ENCODE assay signal across 16 cellular contexts in the genomic region with DNA sequence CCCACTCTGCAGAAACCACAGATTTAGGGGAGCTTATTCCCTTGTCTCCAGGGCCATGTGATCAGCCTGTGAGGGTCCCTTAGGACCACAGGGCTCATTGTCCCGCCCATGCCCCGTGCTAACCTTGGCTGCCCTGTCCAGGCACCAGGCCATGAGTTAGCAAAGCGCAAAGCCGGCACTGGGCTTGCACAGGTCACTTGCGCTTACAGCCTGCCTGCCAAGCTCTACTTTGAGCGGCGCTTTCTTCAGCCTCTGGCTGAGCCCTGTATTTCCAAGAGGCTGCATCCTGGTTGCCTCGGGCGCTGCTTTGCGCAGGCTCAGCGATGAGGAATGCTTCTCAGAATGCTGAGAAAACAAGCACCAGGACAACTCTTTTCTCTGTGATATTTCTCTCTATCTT.
DNase-seq lines count a peak whose midpoint lies in the region; ATAC-seq and TF ChIP-seq lines count a peak whose summit lies in the region.
"Had no signal": no experiment of that assay in that cellular context is flagged by ENCODE, and none has a peak within 500 bp of the region (broad histone marks: within the 10 kb centered on the region; RNA-seq: fewer than 3 reads in every experiment).

No MANE protein-coding gene starts in this region.

- peaks cover 27% of the 10 kb centered on the region for H3K9me3 Mint-ChIP-seq in neural progenitor cell

- ATAC-seq in HG03108 (IDR thresholded peaks at IDR 0.05; ENCODE audit: unreplicated experiment) = no peak

- TF ChIP-seq POLR2A in esophagus squamous epithelium (IDR thresholded peaks at IDR 0.05) = no peak

- H3K4me2 ChIP-seq in neural progenitor cell = peak overlapping the region; percentile 16

- 71 to 84% methylated on average over 6 to 11 of the region's 11 CpGs for WGBS in esophagus squamous epithelium, 2 donors

- H3K36me3 Mint-ChIP-seq in neural progenitor cell = peaks cover 12% of the 10 kb centered on the region
- H3K36me3 Mint-ChIP-seq: brain had no signal

- H3K27ac Mint-ChIP-seq in neural progenitor cell = peak overlapping the region; percentile 88
- H3K27ac Mint-ChIP-seq: activated T-cell treated with anti-CD3 and anti-CD28 coated beads, Interleukin-2, amount 50 U/mL, for 72 hours; nephron had no signal

- H3K9me3 ChIP-seq in adipocyte (ENCODE audit: control insufficient read depth, low read length) = peaks cover 6% of the 10 kb centered on the region
- no peaks in the 10 kb centered on the region for H3K9me3 ChIP-seq in neural progenitor cell (ENCODE audit: low read depth)
- H3K9me3 ChIP-seq in MG63 = no peaks in the 10 kb centered on the region
- peaks cover 0 to 6% (median 0%) of the 10 kb centered on the region in 3 donors for H3K9me3 ChIP-seq in esophagus squamous epithelium
- H3K9me3 ChIP-seq: HAP-1, uterus had no signal

- peaks cover 22% of the 10 kb centered on the region for H3K4me1 ChIP-seq in adipocyte (ENCODE audit: control insufficient read depth, insufficient read depth, low read length)
- peaks cover 6% of the 10 kb centered on the region for H3K4me1 ChIP-seq in neural progenitor cell
- peaks cover 0 to 9% (median 0%) of the 10 kb centered on the region in 3 donors for H3K4me1 ChIP-seq in esophagus squamous epithelium
- H3K4me1 ChIP-seq: uterus had no signal

- DNase-seq in ELF-1 (ENCODE audit: low read depth, low spot score) = peak; percentile 92
- DNase-seq in adipocyte (ENCODE audit: low read depth) = no peak
- DNase-seq in foreskin melanocyte = peak; percentile 21
- peak; percentile 73 for DNase-seq in neural progenitor cell (ENCODE audit: low spot score)
- DNase-seq in MG63 = no peak
- DNase-seq in esophagus squamous epithelium (lab: John Stamatoyannopoulos, UW) = no peak
- DNase-seq in OCI-M1 (lab: John Stamatoyannopoulos, UW) = no peak
- DNase-seq: activated CD4-positive, alpha-beta T cell treated with anti-CD3 and anti-CD28 coated beads for 1 hour; KBM-7; NCI-H2081 treated with DMSO at 0.1 percent for 48 hours had no signal

- peaks cover 23% of the 10 kb centered on the region for H3K4me1 Mint-ChIP-seq in neural progenitor cell

- peaks cover 5% of the 10 kb centered on the region for H3K27me3 Mint-ChIP-seq in neural progenitor cell (ENCODE audit: insufficient read depth, low read depth)
- H3K27me3 Mint-ChIP-seq: brain had no signal

- H3K27ac ChIP-seq in neural progenitor cell (no peak overlapping the region), esophagus squamous epithelium (no peak overlapping the region)

- intact Hi-C loops in esophagus squamous epithelium (cut with DNase I) = no loop called here

- H4K20me1 ChIP-seq in neural progenitor cell (ENCODE audit: low read depth) = no peaks in the 10 kb centered on the region

- peaks cover 12% of the 10 kb centered on the region for H3F3A ChIP-seq in neural progenitor cell (ENCODE audit: low read depth)

- no peak overlapping the region for H3K4me3 Mint-ChIP-seq in neural progenitor cell

- no peaks in the 10 kb centered on the region for H3K79me2 ChIP-seq in neural progenitor cell (ENCODE audit: low read depth)

- H3K27me3 ChIP-seq in adipocyte (replicated peaks; ENCODE audit: control insufficient read depth, insufficient read depth, low read length) = peaks cover 30% of the 10 kb centered on the region
- no peaks in the 10 kb centered on the region for H3K27me3 ChIP-seq in neural progenitor cell
- no peaks in the 10 kb centered on the region for H3K27me3 ChIP-seq in MG63
- H3K27me3 ChIP-seq in esophagus squamous epithelium = no peaks in the 10 kb centered on the region
- H3K27me3 ChIP-seq: uterus had no signal

- no peaks in the 10 kb centered on the region for H3K36me3 ChIP-seq in adipocyte (ENCODE audit: control insufficient read depth, insufficient read depth, low read length, severe bottlenecking)
- H3K36me3 ChIP-seq in neural progenitor cell = no peaks in the 10 kb centered on the region
- H3K36me3 ChIP-seq in MG63 = no peaks in the 10 kb centered on the region
- no peaks in the 10 kb centered on the region for H3K36me3 ChIP-seq in esophagus squamous epithelium
- H3K36me3 ChIP-seq: HAP-1, uterus had no signal

- peak overlapping the region; percentile 77 for H3K4me3 ChIP-seq in adipocyte (ENCODE audit: low read length)
- H3K4me3 ChIP-seq in neural progenitor cell = no peak overlapping the region
- no peak overlapping the region for H3K4me3 ChIP-seq in MG63
- H3K4me3 ChIP-seq in esophagus squamous epithelium = no peak overlapping the region
- H3K4me3 ChIP-seq: HAP-1, uterus had no signal

- TF ChIP-seq CTCF in neural progenitor cell (IDR thresholded peaks at IDR 0.05) (no peak), esophagus squamous epithelium (IDR thresholded peaks at IDR 0.05) (no peak)

- H3K9ac ChIP-seq in adipocyte (ENCODE audit: low read length) (no peak overlapping the region), neural progenitor cell (no peak overlapping the region)

- H2AFZ ChIP-seq in neural progenitor cell (replicated peaks) = peak overlapping the region; percentile 99

Comparison
In these comparisons a context has a peak if more than half of its experiments do, and no peak if none do; other contexts are left out.
1. DNase-seq: peak in ELF-1 (single experiment), foreskin melanocyte (single experiment) and neural progenitor cell (single experiment); none in adipocyte (single experiment), MG63 (single experiment), esophagus squamous epithelium (single experiment) and OCI-M1 (single experiment).